In the genomic region with DNA sequence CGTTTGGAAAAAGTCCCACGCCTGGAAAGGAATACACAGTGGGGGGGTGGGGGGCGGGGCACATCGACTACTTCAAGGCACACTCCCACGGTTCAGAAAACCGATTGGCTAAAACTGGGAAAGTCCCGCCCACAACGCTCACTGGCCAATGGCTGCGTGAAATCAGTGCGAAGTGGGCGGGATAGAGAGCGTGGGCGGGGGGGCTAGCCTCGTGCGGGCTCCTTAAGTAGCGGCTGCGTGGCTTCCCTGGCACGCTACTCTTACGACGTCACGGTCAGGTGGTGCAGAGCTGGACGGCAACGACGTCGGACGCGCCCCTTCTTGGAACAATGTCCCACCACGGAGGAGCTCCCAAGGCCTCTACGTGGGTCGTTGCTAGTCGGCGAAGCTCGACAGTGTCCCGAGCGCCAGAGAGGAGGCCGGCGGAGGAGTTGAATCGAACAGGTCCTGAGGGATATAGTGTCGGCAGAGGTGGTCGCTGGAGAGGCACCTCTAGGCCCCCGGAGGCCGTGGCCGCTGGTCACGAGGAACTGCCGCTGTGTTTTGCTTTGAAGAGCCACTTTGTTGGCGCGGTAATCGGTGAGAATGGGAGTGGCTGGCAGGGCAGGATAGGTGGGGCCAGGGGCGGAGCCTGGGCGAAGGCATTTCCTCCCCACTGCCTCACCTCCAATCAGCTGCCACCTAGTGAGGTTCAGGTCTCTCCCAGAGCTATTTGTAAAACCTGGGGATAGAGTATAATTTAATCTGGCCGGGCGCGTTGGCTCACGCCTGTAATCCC, we compare ENCODE assay signal across 9 cellular contexts. TPM values are rescaled to one million over a fixed set of nuclear protein-coding genes. Genes with fewer than 3 reads are reported as not detected.
DNase-seq lines count a peak whose midpoint lies in the region; ATAC-seq, FAIRE-seq and TF ChIP-seq lines count a peak whose summit lies in the region.
"Had no signal": no experiment of that assay in that cellular context is flagged by ENCODE, and none has a peak within 500 bp of the region (broad histone marks: within the 10 kb centered on the region; RNA-seq: fewer than 3 reads in every experiment).

TSS of gene DDX43 (plus strand) at position 252 of the 778 bp plus-strand sequence. CDS start at position 330, 78 bp downstream.

- peak; percentile 77 for ATAC-seq in Right ventricle myocardium inferior
- peak; percentile 94 for ATAC-seq in activated CD4-positive, alpha-beta T cell treated with anti-CD3 and anti-CD28 coated beads for 36 hours
- ATAC-seq in HG03139 (IDR thresholded peaks at IDR 0.05; ENCODE audit: unreplicated experiment), result no peak

- no peak for TF ChIP-seq CTCF in fibroblast of mammary gland (conservative IDR thresholded peaks at IDR 0.05; ENCODE audit: control insufficient read depth, insufficient read depth, low read depth, low read length)
- TF ChIP-seq CTCF in GM20000 (IDR thresholded peaks at IDR 0.05; ENCODE audit: extremely low read depth, missing control alignments), result no peak

- POLR2A ChIA-PET in activated CD4-positive, alpha-beta T cell treated with anti-CD3 and anti-CD28 coated beads for 36 hours (lab: Charles Lee), result interaction anchor here (0.6 to 1.3 kb wide), 2 partner anchors 57 to 86 kb away, joined by 3 to 4 read pairs; no protein-coding TSS in a partner anchor

- H3K9me3 Mint-ChIP-seq in activated CD4-positive, alpha-beta T cell treated with anti-CD3 and anti-CD28 coated beads for 36 hours (ENCODE audit: low read depth), result no peaks in the 10 kb centered on the region

- DNase-seq in Right ventricle myocardium inferior (ENCODE audit: missing footprints) (peak; percentile 82), cardiac septum (ENCODE audit: low spot score) (no peak), fibroblast of mammary gland (ENCODE audit: low read depth) (peak; percentile 68), renal cortical epithelial cell (ENCODE audit: low read depth) (peak; percentile 37), GM12891 (ENCODE audit: insufficient read length, low spot score) (no peak), GM20000 (ENCODE audit: low spot score) (no peak)
- peak; percentile 78 for DNase-seq in activated CD4-positive, alpha-beta T cell treated with anti-CD3 and anti-CD28 coated beads for 36 hours

- no peaks in the 10 kb centered on the region for H3K36me3 Mint-ChIP-seq in activated CD4-positive, alpha-beta T cell treated with anti-CD3 and anti-CD28 coated beads for 36 hours (ENCODE audit: low read depth)

- no peaks in the 10 kb centered on the region for H3K27me3 Mint-ChIP-seq in activated CD4-positive, alpha-beta T cell treated with anti-CD3 and anti-CD28 coated beads for 36 hours

- H3K4me3 Mint-ChIP-seq in activated CD4-positive, alpha-beta T cell treated with anti-CD3 and anti-CD28 coated beads for 36 hours, result peak within 1 kb of the TSS; percentile 76

- CTCF ChIA-PET in activated CD4-positive, alpha-beta T cell treated with anti-CD3 and anti-CD28 coated beads for 36 hours (lab: Charles Lee), result interaction anchor here (0.6 to 2.4 kb wide), 4 partner anchors 13 to 953 kb away, joined by 3 to 9 read pairs (median 6); partner anchors contain the start of gene SLC17A5

- peaks cover 12% of the 10 kb centered on the region for H3K4me1 Mint-ChIP-seq in activated CD4-positive, alpha-beta T cell treated with anti-CD3 and anti-CD28 coated beads for 36 hours

- intact Hi-C loops in Right ventricle myocardium inferior (cut with DNase I) (no loop called here), cardiac septum (cut with DNase I) (no loop called here)
- intact Hi-C loops in activated CD4-positive, alpha-beta T cell treated with anti-CD3 and anti-CD28 coated beads for 36 hours (cut with DNase I, micrococcal nuclease), result loop anchor here (5.0 kb wide), 2 partner anchors 82 to 772 kb away; partner anchors contain the start of gene KCNQ5 (in 1 of the 2)

- H3K27ac Mint-ChIP-seq in activated CD4-positive, alpha-beta T cell treated with anti-CD3 and anti-CD28 coated beads for 36 hours, result peak within 1 kb of the TSS; percentile 92

- peak within 1 kb of the TSS; percentile 27 for H3K4me3 ChIP-seq in fibroblast of mammary gland (ENCODE audit: control insufficient read depth, low read depth, low read length)

- TF ChIP-seq POLR2A in GM12891 (IDR thresholded peaks at IDR 0.05; ENCODE audit: low read depth, low read length), result no peak

- no peak for FAIRE-seq in GM12891 (lab: Jason Lieb, UNC)

TF ChIP-seq in GM12891, 5 proteins besides CTCF, POLR2A, EP300 and RAD21:
- TF ChIP-seq SPI1 (IDR thresholded peaks at IDR 0.05; ENCODE audit: low read depth, low read length) (no peak), PAX5 (IDR thresholded peaks at IDR 0.05; ENCODE audit: insufficient read depth, low read length, severe bottlenecking) (no peak), POU2F2 (IDR thresholded peaks at IDR 0.05; ENCODE audit: low read depth, low read length) (no peak), TAF1 (IDR thresholded peaks at IDR 0.05; ENCODE audit: low read depth, low read length) (no peak), POLR2AphosphoS5 (IDR thresholded peaks at IDR 0.05; ENCODE audit: low read depth, low read length) (no peak)

RNA-seq across cellular contexts. Expression of gene DDX43, which starts in this region (rescaled TPM):
- total RNA-seq in Right ventricle myocardium inferior (0.68 TPM), cardiac septum (not detected), renal cortical epithelial cell (1.1 and 1.4 TPM in 2 replicates)
- total RNA-seq in activated CD4-positive, alpha-beta T cell treated with anti-CD3 and anti-CD28 coated beads for 36 hours, result under 1 TPM; 0.51 to 0.66 TPM
- polyA plus RNA-seq in GM12891 (2012; ENCODE audit: low read depth, missing spikeins), result 0.05 TPM
- polyA plus RNA-seq: neural cell had no signal

Comparison
In these comparisons a context has a peak if more than half of its experiments do, and no peak if none do; other contexts are left out.
1. Peak in DNase-seq and ATAC-seq in Right ventricle myocardium inferior; RNA of the gene not detected or under 1 TPM.
2. Peak in DNase-seq and ATAC-seq in activated CD4-positive, alpha-beta T cell treated with anti-CD3 and anti-CD28 coated beads for 36 hours; RNA of the gene not detected or under 1 TPM.
3. DNase-seq: peak in fibroblast of mammary gland (single experiment) and renal cortical epithelial cell (single experiment); none in cardiac septum (single experiment), GM12891 (single experiment) and GM20000 (single experiment).
4. intact Hi-C loops: an anchor here in activated CD4-positive, alpha-beta T cell treated with anti-CD3 and anti-CD28 coated beads for 36 hours (5.0 kb wide); none called in Right ventricle myocardium inferior and cardiac septum.